Comparison of ENCODE assay signal across 11 cellular contexts in the genomic region with DNA sequence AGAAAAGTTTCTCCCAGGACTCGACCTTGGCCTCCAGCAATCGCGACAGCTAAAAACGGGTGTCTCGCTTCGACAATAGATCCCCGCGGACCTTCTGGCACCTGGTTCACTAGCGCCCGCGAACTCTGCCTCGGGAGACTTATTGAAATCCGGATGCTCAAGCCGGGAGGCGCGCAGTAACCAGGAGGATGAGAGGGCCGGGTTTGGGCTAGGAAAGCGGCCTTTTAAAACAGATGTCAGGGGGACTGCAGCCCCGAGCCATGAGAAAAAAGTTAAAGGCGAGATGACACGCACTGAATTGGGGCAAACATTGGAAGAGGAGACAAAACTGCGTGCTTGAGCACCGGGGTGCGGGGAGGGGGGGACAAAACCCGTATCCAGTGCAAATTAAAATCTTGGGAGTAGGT. TPM values are rescaled to one million over a fixed set of nuclear protein-coding genes. Genes with fewer than 3 reads are reported as not detected.
DNase-seq lines count a peak whose midpoint lies in the region; ATAC-seq and TF ChIP-seq lines count a peak whose summit lies in the region.
"Had no signal": no experiment of that assay in that cellular context is flagged by ENCODE, and none has a peak within 500 bp of the region (broad histone marks: within the 10 kb centered on the region; RNA-seq: fewer than 3 reads in every experiment).

No MANE protein-coding gene starts in this region.

- no peak overlapping the region for H3K27ac ChIP-seq in mesodermal cell (ENCODE audit: low read depth, low read length, severe bottlenecking)
- peak overlapping the region; percentile 77 to 100 (median 100) for H3K27ac ChIP-seq in thyroid gland
- H3K27ac ChIP-seq: BLaER1 treated with 17β-estradiol and CSF1 and Interleukin-3, amounts not matched to agents 10 nM and 100 nM had no signal

- peaks cover 14% of the 10 kb centered on the region for H3K4me1 ChIP-seq in mesodermal cell (ENCODE audit: control insufficient read depth, insufficient read depth, low read length, poor library complexity, severe bottlenecking)
- peaks cover 29 to 49% of the 10 kb centered on the region in 2 donors for H3K4me1 ChIP-seq in thyroid gland

- peaks cover 15% of the 10 kb centered on the region for H3K4me1 Mint-ChIP-seq in activated CD8-positive, alpha-beta memory T cell treated with anti-CD3 and anti-CD28 coated beads, Interleukin-2, amount 10 ng/mL, durations not matched to agents 7 days and 5 days

- no peaks in the 10 kb centered on the region for H3K9me3 Mint-ChIP-seq in activated CD8-positive, alpha-beta memory T cell treated with anti-CD3 and anti-CD28 coated beads, Interleukin-2, amount 10 ng/mL, durations not matched to agents 7 days and 5 days (ENCODE audit: low read depth)

- H3K27me3 ChIP-seq in thyroid gland = no peaks in the 10 kb centered on the region

- no peak for TF ChIP-seq POLR2A in thyroid gland (IDR thresholded peaks at IDR 0.05)

- H3K4me3 Mint-ChIP-seq in activated CD8-positive, alpha-beta memory T cell treated with anti-CD3 and anti-CD28 coated beads, Interleukin-2, amount 10 ng/mL, durations not matched to agents 7 days and 5 days = peak overlapping the region; percentile 53

- H3K9me3 ChIP-seq in mesodermal cell (ENCODE audit: control insufficient read depth, low read length) (no peaks in the 10 kb centered on the region), thyroid gland (no peaks in the 10 kb centered on the region)

- WGBS in mesodermal cell (ENCODE audit: insufficient coverage in 2 of 2), 2 experiments = 2% methylated on average over 22 to 24 of the region's 25 CpGs
- WGBS in thyroid gland, 2 donors = 27 to 28% methylated on average over 23 to 25 of the region's 25 CpGs

- H3K27ac Mint-ChIP-seq in activated CD8-positive, alpha-beta memory T cell treated with anti-CD3 and anti-CD28 coated beads, Interleukin-2, amount 10 ng/mL, durations not matched to agents 7 days and 5 days = no peak overlapping the region

- H3K36me3 Mint-ChIP-seq in activated CD8-positive, alpha-beta memory T cell treated with anti-CD3 and anti-CD28 coated beads, Interleukin-2, amount 10 ng/mL, durations not matched to agents 7 days and 5 days = no peaks in the 10 kb centered on the region

- intact Hi-C loops in thyroid gland (cut with DNase I) = loop anchor here (5.0 kb wide), 2 partner anchors 123 to 203 kb away; no protein-coding TSS in a partner anchor

- no peaks in the 10 kb centered on the region for H3K36me3 ChIP-seq in mesodermal cell (ENCODE audit: control insufficient read depth, insufficient read depth, low read length)
- H3K36me3 ChIP-seq in thyroid gland = peaks cover 9 to 29% of the 10 kb centered on the region in 2 donors
- H3K36me3 ChIP-seq: BLaER1 treated with 17β-estradiol and CSF1 and Interleukin-3, amounts not matched to agents 10 nM and 100 nM had no signal

- no peak for ATAC-seq in activated CD8-positive, alpha-beta memory T cell treated with anti-CD3 and anti-CD28 coated beads, Interleukin-2, amount 10 ng/mL, durations not matched to agents 7 days and 5 days

- CTCF ChIA-PET in activated CD8-positive, alpha-beta memory T cell treated with anti-CD3 and anti-CD28 coated beads, Interleukin-2, amount 10 ng/mL, durations not matched to agents 7 days and 5 days (lab: Charles Lee) = interaction anchor here (0.7 to 3.0 kb wide), 6 partner anchors 122 to 1279 kb away, joined by 3 to 22 read pairs (median 4); no protein-coding TSS in a partner anchor

- peaks cover 81% of the 10 kb centered on the region for H3K27me3 Mint-ChIP-seq in activated CD8-positive, alpha-beta memory T cell treated with anti-CD3 and anti-CD28 coated beads, Interleukin-2, amount 10 ng/mL, durations not matched to agents 7 days and 5 days

- TF ChIP-seq CTCF in choroid plexus epithelial cell (conservative IDR thresholded peaks at IDR 0.05; ENCODE audit: low read depth, low read length) (no peak), thyroid gland (IDR thresholded peaks at IDR 0.05) (no peak)

- H3K4me3 ChIP-seq in choroid plexus epithelial cell (ENCODE audit: low read depth, low read length) (peak overlapping the region; percentile 51), mesodermal cell (ENCODE audit: extremely low read depth, insufficient read depth, low read length, poor library complexity, severe bottlenecking) (peak overlapping the region; percentile 52), thyroid gland (replicated peaks in 1 of 3) (peak overlapping the region in 1 of 3 donors; percentile 98)

- DNase-seq in activated CD8-positive, alpha-beta memory T cell treated with anti-CD3 and anti-CD28 coated beads, Interleukin-2, amount 10 ng/mL, durations not matched to agents 7 days and 5 days = no peak
- DNase-seq in activated CD8-positive, alpha-beta memory T cell treated with anti-CD3 and anti-CD28 coated beads, Interleukin-2, amount 50 U/mL, for 4 hours = no peak
- DNase-seq in choroid plexus epithelial cell (ENCODE audit: low read depth) = no peak
- peak; percentile 43 to 55 for DNase-seq in thyroid gland
- DNase-seq in NCI-H187 treated with DMSO at 0.1 percent for 48 hours (lab: John Stamatoyannopoulos, UW) = no peak
- no peak for DNase-seq in DMS79 (lab: John Stamatoyannopoulos, UW)
- no peak for DNase-seq in MV-4-11 (lab: John Stamatoyannopoulos, UW)
- DNase-seq: foreskin melanocyte, RPMI8226 had no signal

RNA-seq across cellular contexts. Expression of a gene that starts 0.6 kb away (rescaled TPM):
- total RNA-seq in activated CD8-positive, alpha-beta memory T cell treated with anti-CD3 and anti-CD28 coated beads, Interleukin-2, amount 10 ng/mL, durations not matched to agents 7 days and 5 days = 1 to 10 TPM; 3.2 to 3.9 TPM
- 2.5 TPM for polyA plus RNA-seq in mesodermal cell (2013, experiment 1 of 2)
- 2.2 TPM for polyA plus RNA-seq in mesodermal cell (2013, experiment 2 of 2)
- 100 to 1,000 TPM; 157 to 385 (median 177) TPM for total RNA-seq in thyroid gland

Comparison
In these comparisons a context has a peak if more than half of its experiments do, and no peak if none do; other contexts are left out.
1. DNase-seq: peak in thyroid gland (2 of 2); none in activated CD8-positive, alpha-beta memory T cell treated with anti-CD3 and anti-CD28 coated beads, Interleukin-2, amount 10 ng/mL, durations not matched to agents 7 days and 5 days (single experiment), activated CD8-positive, alpha-beta memory T cell treated with anti-CD3 and anti-CD28 coated beads, Interleukin-2, amount 50 U/mL, for 4 hours (single experiment), choroid plexus epithelial cell (single experiment), NCI-H187 treated with DMSO at 0.1 percent for 48 hours (single experiment), DMS79 (single experiment) and MV-4-11 (single experiment).
2. RNA of a gene that starts 0.6 kb away (total RNA-seq): 157 to 385 TPM in thyroid gland; 3.2 to 3.9 TPM in activated CD8-positive, alpha-beta memory T cell treated with anti-CD3 and anti-CD28 coated beads, Interleukin-2, amount 10 ng/mL, durations not matched to agents 7 days and 5 days; every median in the first group is over 10 times any median in the second.